ENCODE assay signal across 10 cellular contexts in the genomic region with DNA sequence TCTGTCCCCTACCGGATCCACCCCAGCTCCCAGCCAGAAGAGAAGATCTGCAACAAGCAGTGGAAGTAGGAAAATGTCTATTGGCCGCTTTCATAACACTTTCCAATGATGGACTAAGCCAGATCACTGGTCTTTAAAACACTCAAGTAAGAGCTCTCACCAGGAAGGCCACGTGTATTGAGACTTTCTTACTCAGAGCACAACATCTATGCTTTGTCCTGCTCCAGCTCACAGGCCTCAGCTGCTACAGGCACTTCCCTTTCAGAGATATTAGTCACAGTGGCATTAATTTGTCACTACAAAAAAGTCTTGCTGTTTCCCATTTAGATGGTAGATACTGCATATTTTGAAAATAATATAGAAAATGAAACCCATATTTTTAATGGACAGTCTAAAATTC.
DNase-seq lines count a peak whose midpoint lies in the region; ATAC-seq and TF ChIP-seq lines count a peak whose summit lies in the region.
"Had no signal": no experiment of that assay in that cellular context is flagged by ENCODE, and none has a peak within 500 bp of the region (broad histone marks: within the 10 kb centered on the region; RNA-seq: fewer than 3 reads in every experiment).

No MANE protein-coding gene starts in this region.

- peak; percentile 84 for ATAC-seq in HG03045 (IDR thresholded peaks at IDR 0.05; ENCODE audit: unreplicated experiment)

- no peaks in the 10 kb centered on the region for H3K9me3 ChIP-seq in stomach
- H3K9me3 ChIP-seq: BLaER1 had no signal

- intact Hi-C loops in stomach (cut with DNase I; ENCODE audit: low total_unique reads): no loop called here

- H3K36me3 Mint-ChIP-seq in type B pancreatic cell: peaks cover 19% of the 10 kb centered on the region

- H3K27me3 ChIP-seq in stomach: peaks cover 0 to 6% (median 0%) of the 10 kb centered on the region in 3 donors
- H3K27me3 ChIP-seq: BLaER1 had no signal

- WGBS in stomach, 5 donors: 71 to 77% (median 76%) methylated on average over 3 of the region's 3 CpGs

- H3K27me3 Mint-ChIP-seq in type B pancreatic cell: no peaks in the 10 kb centered on the region

- peaks cover 22% of the 10 kb centered on the region for H3K4me1 Mint-ChIP-seq in type B pancreatic cell (ENCODE audit: unreplicated experiment)

- no peak overlapping the region for H3K4me3 ChIP-seq in stomach
- H3K4me3 ChIP-seq: BLaER1 had no signal

- peak overlapping the region; percentile 16 for H3K27ac Mint-ChIP-seq in type B pancreatic cell

- peaks cover 0 to 17% (median 3%) of the 10 kb centered on the region in 4 donors for H3K36me3 ChIP-seq in stomach

- peak; percentile 2 for DNase-seq in stimulated activated CD4-positive, alpha-beta T cell treated with anti-CD3 and anti-CD28 coated beads, Interleukin-1b, Interleukin-23, amount 100 ng/mL, for 48 hours
- no peak for DNase-seq in stimulated activated CD4-positive, alpha-beta T cell treated with anti-CD3 and anti-CD28 coated beads, Interleukin-4, amount 100 ng/mL, for 24 hours
- peak; percentile 25 for DNase-seq in UCSD-AML1 (lab: John Stamatoyannopoulos, UW; ENCODE audit: unreplicated experiment)
- no peak for DNase-seq in type B pancreatic cell (ENCODE audit: extremely low spot score, unreplicated experiment)
- DNase-seq in T1000 (lab: John Stamatoyannopoulos, UW): no peak
- DNase-seq in stomach: no peak
- no peak for DNase-seq in activated CD8-positive, alpha-beta memory T cell treated with anti-CD3 and anti-CD28 coated beads for 24 hours
- DNase-seq: aorta had no signal

- H3K27ac ChIP-seq in stomach: peak overlapping the region in 2 of 5 donors; percentile 9 to 65
- H3K27ac ChIP-seq: BLaER1 had no signal

- no peak overlapping the region for H3K4me3 Mint-ChIP-seq in type B pancreatic cell

- TF ChIP-seq CTCF in type B pancreatic cell (conservative IDR thresholded peaks at IDR 0.05) (no peak), stomach (IDR thresholded peaks at IDR 0.05) (no peak)

- H3K9me3 Mint-ChIP-seq in type B pancreatic cell: no peaks in the 10 kb centered on the region

- no peak for TF ChIP-seq EP300 in stomach (IDR thresholded peaks at IDR 0.05)

- no peaks in the 10 kb centered on the region for H3K4me1 ChIP-seq in stomach

- no peak for TF ChIP-seq POLR2A in stomach (IDR thresholded peaks at IDR 0.05)

Comparison
In these comparisons a context has a peak if more than half of its experiments do, and no peak if none do; other contexts are left out.
1. DNase-seq: peak in stimulated activated CD4-positive, alpha-beta T cell treated with anti-CD3 and anti-CD28 coated beads, Interleukin-1b, Interleukin-23, amount 100 ng/mL, for 48 hours (single experiment) and UCSD-AML1 (single experiment); none in stimulated activated CD4-positive, alpha-beta T cell treated with anti-CD3 and anti-CD28 coated beads, Interleukin-4, amount 100 ng/mL, for 24 hours (single experiment), type B pancreatic cell (single experiment), T1000 (single experiment), stomach (single experiment) and activated CD8-positive, alpha-beta memory T cell treated with anti-CD3 and anti-CD28 coated beads for 24 hours (single experiment).